8 cellular contexts compared by ENCODE assay signal in the genomic region with DNA sequence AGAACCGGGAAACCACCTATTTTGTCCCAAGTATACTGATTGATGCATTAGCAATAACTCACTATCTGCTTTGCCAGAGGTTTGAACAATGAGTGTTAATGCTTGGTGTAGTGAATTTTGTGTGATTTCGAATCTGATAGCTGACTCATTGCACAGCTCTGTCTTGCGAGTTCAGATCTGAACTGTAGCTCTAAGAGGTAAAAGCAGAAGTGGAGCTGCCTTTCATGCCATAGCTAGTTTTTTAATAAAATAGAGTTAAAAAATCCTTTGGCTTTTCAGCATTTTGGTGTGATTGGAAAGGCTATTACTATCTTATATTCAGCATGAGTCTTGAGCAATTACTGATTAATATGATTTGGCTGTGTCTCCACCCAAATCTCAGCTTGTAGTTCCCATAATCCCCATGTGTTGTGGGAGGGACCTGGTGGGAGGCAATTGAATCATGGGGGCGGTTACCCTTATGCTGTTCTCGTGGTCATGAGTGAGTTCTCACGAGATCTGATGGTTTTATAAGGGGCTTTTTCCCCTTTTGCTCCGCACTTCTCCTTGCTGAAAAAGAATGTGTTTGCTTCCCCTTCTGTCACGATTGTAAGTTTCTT. TPM values are rescaled to one million over a fixed set of nuclear protein-coding genes. Genes with fewer than 3 reads are reported as not detected.
A peak's percentile ranks its signal among the peaks of the same experiment; 100 is the strongest.
DNase-seq lines count a peak whose midpoint lies in the region; ATAC-seq, FAIRE-seq and TF ChIP-seq lines count a peak whose summit lies in the region.

No MANE protein-coding gene starts in this region.

- H4K20me1 ChIP-seq in mammary epithelial cell (ENCODE audit: insufficient read depth, low read length), result no peaks in the 10 kb centered on the region

- H3K4me3 ChIP-seq in mammary epithelial cell (replicated peaks in 1 of 3; ENCODE audit: insufficient read depth in 1 of 3, low read depth in 2 of 3, low read length in 3 of 3) (no peak overlapping the region), small intestine (ENCODE audit: low read depth in 1 of 2, low read length in 2 of 2) (no peak overlapping the region)
- H3K4me3 ChIP-seq in CD8-positive, alpha-beta T cell (ENCODE audit: low read depth, low read length), result no peak overlapping the region

- BruUV-seq in mammary epithelial cell (replicated peaks; lab: Mats Ljungman, UMichigan), result no TSS peak

- 76% methylated on average over 8 of the region's 8 CpGs for WGBS in mammary epithelial cell (ENCODE audit: low coverage, missing lambda C conversion rate)
- 70 to 85% (median 72%) methylated on average over 8 of the region's 8 CpGs for WGBS in small intestine, 3 donors

- peak; percentile 64 for ATAC-seq in GM19468 (IDR thresholded peaks at IDR 0.05; ENCODE audit: extremely low read depth, unreplicated experiment)
- peak; percentile 81 for ATAC-seq in HG03460 (IDR thresholded peaks at IDR 0.05; ENCODE audit: unreplicated experiment)
- no peak for ATAC-seq in CD8-positive, alpha-beta T cell

- no peaks in the 10 kb centered on the region for H3K36me3 ChIP-seq in mammary epithelial cell (ENCODE audit: insufficient read depth, low read length)
- H3K36me3 ChIP-seq in CD8-positive, alpha-beta T cell (ENCODE audit: insufficient read depth, low read length), result peaks cover 3% of the 10 kb centered on the region
- H3K36me3 ChIP-seq in small intestine (ENCODE audit: control insufficient read depth in 2 of 2, insufficient read depth in 2 of 2, low read length in 2 of 2), result peaks cover 0 to 5% of the 10 kb centered on the region in 2 donors

- in situ Hi-C loops in mammary epithelial cell (cut with MboI; ENCODE audit: low sequenced_read_pairs in 2 of 2), result no loop called here

- H3K9ac ChIP-seq in mammary epithelial cell (ENCODE audit: insufficient read depth, low read length), result no peak overlapping the region

- H3K4me1 Mint-ChIP-seq in CD8-positive, alpha-beta T cell (ENCODE audit: low read depth), result peaks cover 78% of the 10 kb centered on the region

- peaks cover 91% of the 10 kb centered on the region for H3K79me2 ChIP-seq in mammary epithelial cell (ENCODE audit: insufficient read depth, low read length)

- POLR2A ChIA-PET in CD8-positive, alpha-beta T cell (lab: Charles Lee), result interaction anchor here (0.6 kb wide), 1 partner anchor 41 kb away, joined by 3 read pairs; no protein-coding TSS in a partner anchor

- H3K27me3 Mint-ChIP-seq in CD8-positive, alpha-beta T cell (ENCODE audit: low read depth), result no peaks in the 10 kb centered on the region

- H3K4me1 ChIP-seq in mammary epithelial cell (ENCODE audit: insufficient read depth, low read length), result peaks cover 19% of the 10 kb centered on the region
- peaks cover 25% of the 10 kb centered on the region for H3K4me1 ChIP-seq in CD8-positive, alpha-beta T cell (ENCODE audit: insufficient read depth, low read length)
- H3K4me1 ChIP-seq in small intestine (ENCODE audit: control insufficient read depth in 2 of 2, insufficient read depth in 1 of 2, low read depth in 1 of 2, low read length in 1 of 2), result peaks cover 7 to 17% of the 10 kb centered on the region in 2 donors

- H3K27me3 ChIP-seq in mammary epithelial cell (ENCODE audit: insufficient read depth, low read length), result no peaks in the 10 kb centered on the region
- H3K27me3 ChIP-seq in CD8-positive, alpha-beta T cell (ENCODE audit: insufficient read depth, low read length), result no peaks in the 10 kb centered on the region
- no peaks in the 10 kb centered on the region for H3K27me3 ChIP-seq in small intestine (ENCODE audit: control insufficient read depth in 2 of 2, insufficient read depth in 2 of 2, low read length in 2 of 2)

- TF ChIP-seq CTCF in mammary epithelial cell (conservative IDR thresholded peaks at IDR 0.05 in 1 of 2, IDR thresholded peaks at IDR 0.05 in 1 of 2; ENCODE audit: extremely low read depth in 1 of 2, insufficient read depth in 1 of 2, low read depth in 1 of 2, low read length in 2 of 2), result no peak
- TF ChIP-seq CTCF in CD8-positive, alpha-beta T cell (IDR thresholded peaks at IDR 0.05), result no peak

- no peak overlapping the region for H3K4me3 Mint-ChIP-seq in CD8-positive, alpha-beta T cell

- peaks cover 11% of the 10 kb centered on the region for H3K9me3 Mint-ChIP-seq in CD8-positive, alpha-beta T cell

- peak; percentile 37 to 39 for DNase-seq in AML-193 (lab: John Stamatoyannopoulos, UW)
- peak; percentile 57 for DNase-seq in mammary epithelial cell
- no peak for DNase-seq in CD8-positive, alpha-beta T cell
- no peak for DNase-seq in D341Med (ENCODE audit: low spot score)
- DNase-seq in small intestine, result no peak
- DNase-seq in NCI-H1930 (lab: John Stamatoyannopoulos, UW), result no peak

- no peak overlapping the region for H2AFZ ChIP-seq in mammary epithelial cell (ENCODE audit: low read depth, low read length)

- FAIRE-seq in small intestine (lab: Jason Lieb, UNC), result no peak

- peaks cover 35% of the 10 kb centered on the region for H3K36me3 Mint-ChIP-seq in CD8-positive, alpha-beta T cell

- CTCF ChIA-PET in mammary epithelial cell (lab: Charles Lee; ENCODE audit: low non-redundant PET), result no interaction called here
- CTCF ChIA-PET in CD8-positive, alpha-beta T cell (lab: Charles Lee), result interaction anchor here (1.3 kb wide), 2 partner anchors 8 to 37 kb away, joined by 4 to 5 read pairs; no protein-coding TSS in a partner anchor

- no peak overlapping the region for H3K27ac ChIP-seq in mammary epithelial cell (ENCODE audit: insufficient read depth, low read depth, low read length)
- H3K27ac ChIP-seq in CD8-positive, alpha-beta T cell (ENCODE audit: low read depth, low read length), result no peak overlapping the region
- H3K27ac ChIP-seq in small intestine (ENCODE audit: low read depth in 1 of 2, low read length in 1 of 2), result no peak overlapping the region

- no peak overlapping the region for H3K4me2 ChIP-seq in mammary epithelial cell (ENCODE audit: insufficient read depth, low read depth, low read length)

- dilution Hi-C loops in mammary epithelial cell (cut with HindIII; ENCODE audit: low sequenced_read_pairs), result no loop called here

- intact Hi-C loops in mammary epithelial cell (cut with micrococcal nuclease), result no loop called here
- intact Hi-C loops in CD8-positive, alpha-beta T cell (cut with DNase I, micrococcal nuclease), result no loop called here

- H3K9me3 ChIP-seq in mammary epithelial cell (replicated peaks; ENCODE audit: insufficient read depth, low read length), result no peaks in the 10 kb centered on the region
- no peaks in the 10 kb centered on the region for H3K9me3 ChIP-seq in CD8-positive, alpha-beta T cell (ENCODE audit: low read length)
- H3K9me3 ChIP-seq in small intestine (ENCODE audit: control insufficient read depth, low read depth), result no peaks in the 10 kb centered on the region

- no peak overlapping the region for H3K27ac Mint-ChIP-seq in CD8-positive, alpha-beta T cell

RNA-seq across cellular contexts. Expression of a gene that starts 21.1 kb away (rescaled TPM):
- total RNA-seq in mammary epithelial cell, result 100 to 1,000 TPM; 120 to 171 TPM
- 23.0 TPM for polyA plus RNA-seq in mammary epithelial cell
- 227 TPM for polyA minus RNA-seq in mammary epithelial cell
- 10 to 100 TPM; 38.5 to 40.6 TPM for total RNA-seq in CD8-positive, alpha-beta T cell
- polyA plus RNA-seq in small intestine, result 10 to 100 TPM in 1 of 3 donors, 1 to 10 TPM in 2; 4.9 to 23.6 (median 5.9) TPM

Comparison
In these comparisons a context has a peak if more than half of its experiments do, and no peak if none do; other contexts are left out.
1. DNase-seq: peak in AML-193 (2 of 2) and mammary epithelial cell (single experiment); none in CD8-positive, alpha-beta T cell (0 of 7), D341Med (single experiment), small intestine (single experiment) and NCI-H1930 (0 of 2).